Comparison of ENCODE assay signal across 27 cellular contexts in the genomic region with DNA sequence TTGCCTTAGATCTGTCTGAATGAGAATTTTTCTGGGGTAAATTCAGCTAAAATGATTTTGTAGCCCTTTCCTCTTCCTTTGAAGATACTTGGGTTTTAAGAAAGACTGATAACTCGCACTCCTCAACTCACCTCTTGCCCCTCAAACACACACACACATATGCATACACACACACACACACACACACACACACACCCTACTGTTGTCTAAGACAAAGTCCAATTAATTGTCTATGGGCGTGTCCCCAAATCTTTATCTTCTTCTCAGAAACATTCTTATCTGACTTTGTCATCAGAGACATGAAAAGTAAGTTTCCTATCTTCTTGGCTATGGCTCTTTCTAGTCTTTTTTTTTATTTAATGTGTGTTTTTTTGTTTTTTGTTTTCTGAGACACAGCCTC.
"Had no signal": no experiment of that assay in that cellular context is flagged by ENCODE, and none has a peak within 500 bp of the region (broad histone marks: within the 10 kb centered on the region; RNA-seq: fewer than 3 reads in every experiment).

No MANE protein-coding gene starts in this region.

- H3K4me3 Mint-ChIP-seq: natural killer cell; nephron; neural progenitor cell; stimulated activated effector memory CD8-positive, alpha-beta T cell treated with anti-CD3 and anti-CD28 coated beads, Interleukin-12 subunit alpha, Interleukin-12 subunit beta, amount 100 ng/mL, for 72 hours; stimulated activated naive B cell treated with anti-CD40 and anti-IgM and Interleukin-4, amounts not matched to agents 10 μg/mL and 1 μg/mL and 100 μg/mL, for 72 hours; stimulated activated naive CD8-positive, alpha-beta T cell treated with anti-CD3 and anti-CD28 coated beads, Interleukin-15, Interleukin-2, amounts not matched to agents 100 ng/mL and 50 ng/mL, for 24 hours had no signal

- H3K4me2 ChIP-seq: neural progenitor cell had no signal

- H3K36me3 Mint-ChIP-seq: naive thymus-derived CD4-positive, alpha-beta T cell; natural killer cell; neural progenitor cell; stimulated activated effector memory CD8-positive, alpha-beta T cell treated with anti-CD3 and anti-CD28 coated beads, Interleukin-12 subunit alpha, Interleukin-12 subunit beta, amount 100 ng/mL, for 72 hours; stimulated activated naive B cell treated with anti-CD40 and anti-IgM and Interleukin-4, amounts not matched to agents 10 μg/mL and 1 μg/mL and 100 μg/mL, for 72 hours had no signal

- H3K27ac Mint-ChIP-seq: natural killer cell; nephron; neural progenitor cell; stimulated activated effector memory CD8-positive, alpha-beta T cell treated with anti-CD3 and anti-CD28 coated beads, Interleukin-12 subunit alpha, Interleukin-12 subunit beta, amount 100 ng/mL, for 72 hours; stimulated activated naive B cell treated with anti-CD40 and anti-IgM and Interleukin-4, amounts not matched to agents 10 μg/mL and 1 μg/mL and 100 μg/mL, for 72 hours; stimulated activated naive CD8-positive, alpha-beta T cell treated with anti-CD3 and anti-CD28 coated beads, Interleukin-15, Interleukin-2, amounts not matched to agents 100 ng/mL and 50 ng/mL, for 24 hours had no signal

- H3K9ac ChIP-seq: neural progenitor cell had no signal

- H3K4me1 ChIP-seq: prostate gland, right atrium auricular region, right lobe of liver, sigmoid colon, stomach, thyroid gland, tibial nerve, upper lobe of left lung, uterus had no signal

- H3K9me3 Mint-ChIP-seq: naive thymus-derived CD4-positive, alpha-beta T cell; natural killer cell; nephron; stimulated activated effector memory CD8-positive, alpha-beta T cell treated with anti-CD3 and anti-CD28 coated beads, Interleukin-12 subunit alpha, Interleukin-12 subunit beta, amount 100 ng/mL, for 72 hours; stimulated activated naive B cell treated with anti-CD40 and anti-IgM and Interleukin-4, amounts not matched to agents 10 μg/mL and 1 μg/mL and 100 μg/mL, for 72 hours; stimulated activated naive CD8-positive, alpha-beta T cell treated with anti-CD3 and anti-CD28 coated beads, Interleukin-15, Interleukin-2, amounts not matched to agents 100 ng/mL and 50 ng/mL, for 24 hours had no signal

- H2AFZ ChIP-seq: neural progenitor cell had no signal

- DNase-seq: naive thymus-derived CD4-positive, alpha-beta T cell; natural killer cell; occipital lobe; ovary; retina; right lobe of liver; sigmoid colon; small intestine; stimulated activated CD4-positive, alpha-beta T cell treated with anti-CD3 and anti-CD28 coated beads, Interleukin-15, amount 100 ng/mL, for 24 hours; stimulated activated CD4-positive, alpha-beta T cell treated with anti-CD3 and anti-CD28 coated beads, Interleukin-2, amount 100 ng/mL, for 24 hours; stimulated activated CD4-positive, alpha-beta T cell treated with anti-CD3 and anti-CD28 coated beads, Interleukin-2, amount 100 ng/mL, for 48 hours; stimulated activated CD4-positive, alpha-beta T cell treated with anti-CD3 and anti-CD28 coated beads, Interleukin-4, amount 100 ng/mL, for 24 hours; stimulated activated naive B cell treated with anti-CD40 and anti-IgM and Interleukin-4, amounts not matched to agents 10 μg/mL and 1 μg/mL and 100 μg/mL, for 72 hours; stimulated activated naive CD4-positive, alpha-beta T cell treated with Interleukin-2 at 50 U/mL for 16 hours; stomach; thyroid gland; trophoblast cell; uterus had no signal

- ATAC-seq: naive thymus-derived CD4-positive, alpha-beta T cell; natural killer cell; right lobe of liver; stimulated activated effector memory CD8-positive, alpha-beta T cell treated with anti-CD3 and anti-CD28 coated beads, Interleukin-12 subunit alpha, Interleukin-12 subunit beta, amount 100 ng/mL, for 72 hours; stimulated activated naive B cell treated with anti-CD40 and anti-IgM and Interleukin-4, amounts not matched to agents 10 μg/mL and 1 μg/mL and 100 μg/mL, for 72 hours had no signal

- H3K27me3 ChIP-seq: neural progenitor cell, ovary, right atrium auricular region, right lobe of liver, sigmoid colon, thyroid gland, tibial nerve, upper lobe of left lung, uterus had no signal

- H3K36me3 ChIP-seq: neural progenitor cell, ovary, prostate gland, right atrium auricular region, right lobe of liver, sigmoid colon, stomach, thoracic aorta, thyroid gland, tibial nerve, upper lobe of left lung, uterus had no signal

- FAIRE-seq: small intestine had no signal

- H3K9me3 ChIP-seq: ovary, prostate gland, right atrium auricular region, right lobe of liver, sigmoid colon, stomach, thoracic aorta, thyroid gland, tibial nerve, upper lobe of left lung, uterus had no signal

- H3K4me3 ChIP-seq: neural progenitor cell, ovary, prostate gland, right atrium auricular region, right lobe of liver, sigmoid colon, stomach, thoracic aorta, thyroid gland, tibial nerve, upper lobe of left lung, uterus had no signal

- H3K4me1 Mint-ChIP-seq: natural killer cell; stimulated activated effector memory CD8-positive, alpha-beta T cell treated with anti-CD3 and anti-CD28 coated beads, Interleukin-12 subunit alpha, Interleukin-12 subunit beta, amount 100 ng/mL, for 72 hours; stimulated activated naive B cell treated with anti-CD40 and anti-IgM and Interleukin-4, amounts not matched to agents 10 μg/mL and 1 μg/mL and 100 μg/mL, for 72 hours had no signal

- H3K27ac ChIP-seq: neural progenitor cell, ovary, prostate gland, right atrium auricular region, right lobe of liver, sigmoid colon, stomach, thoracic aorta, thyroid gland, tibial nerve, upper lobe of left lung, uterus had no signal
